In the genomic region with DNA sequence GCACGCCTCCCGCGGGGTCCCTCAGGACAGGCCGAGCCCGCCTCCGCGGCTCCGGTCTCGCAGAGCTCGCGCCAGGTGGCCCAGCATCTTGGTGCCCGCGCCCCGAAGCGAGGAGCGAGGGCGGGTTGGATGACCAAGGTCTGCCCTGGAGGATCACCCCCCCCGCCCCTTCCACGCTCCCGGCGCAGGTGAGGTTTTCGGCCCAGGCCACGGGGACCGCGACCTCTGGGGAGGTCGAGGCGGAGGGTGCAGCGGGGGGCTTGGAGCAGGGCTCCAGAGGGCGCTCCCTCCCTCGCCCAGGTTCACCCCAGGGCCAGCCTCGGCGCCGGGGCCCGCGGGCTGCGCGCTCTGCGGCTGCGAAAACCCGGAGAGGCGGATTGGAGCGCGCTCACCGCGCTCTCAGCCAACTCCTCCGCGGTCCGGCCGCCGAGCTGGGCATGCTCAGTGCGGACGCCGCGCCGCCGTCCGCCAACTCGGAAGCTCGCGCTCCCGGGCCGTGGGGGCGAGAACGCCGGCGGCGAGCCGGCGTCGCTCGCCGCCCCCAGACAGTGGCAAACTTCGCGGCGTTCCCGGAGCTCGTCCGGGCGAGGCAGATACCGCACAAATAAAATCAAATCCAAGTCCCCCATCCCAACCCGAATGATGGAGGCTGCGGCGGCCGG, we compare ENCODE assay signal across 8 cellular contexts. TPM values are rescaled to one million over a fixed set of nuclear protein-coding genes. Genes with fewer than 3 reads are reported as not detected.
DNase-seq lines count a peak whose midpoint lies in the region; ATAC-seq, FAIRE-seq and TF ChIP-seq lines count a peak whose summit lies in the region.

A gene with protein sequence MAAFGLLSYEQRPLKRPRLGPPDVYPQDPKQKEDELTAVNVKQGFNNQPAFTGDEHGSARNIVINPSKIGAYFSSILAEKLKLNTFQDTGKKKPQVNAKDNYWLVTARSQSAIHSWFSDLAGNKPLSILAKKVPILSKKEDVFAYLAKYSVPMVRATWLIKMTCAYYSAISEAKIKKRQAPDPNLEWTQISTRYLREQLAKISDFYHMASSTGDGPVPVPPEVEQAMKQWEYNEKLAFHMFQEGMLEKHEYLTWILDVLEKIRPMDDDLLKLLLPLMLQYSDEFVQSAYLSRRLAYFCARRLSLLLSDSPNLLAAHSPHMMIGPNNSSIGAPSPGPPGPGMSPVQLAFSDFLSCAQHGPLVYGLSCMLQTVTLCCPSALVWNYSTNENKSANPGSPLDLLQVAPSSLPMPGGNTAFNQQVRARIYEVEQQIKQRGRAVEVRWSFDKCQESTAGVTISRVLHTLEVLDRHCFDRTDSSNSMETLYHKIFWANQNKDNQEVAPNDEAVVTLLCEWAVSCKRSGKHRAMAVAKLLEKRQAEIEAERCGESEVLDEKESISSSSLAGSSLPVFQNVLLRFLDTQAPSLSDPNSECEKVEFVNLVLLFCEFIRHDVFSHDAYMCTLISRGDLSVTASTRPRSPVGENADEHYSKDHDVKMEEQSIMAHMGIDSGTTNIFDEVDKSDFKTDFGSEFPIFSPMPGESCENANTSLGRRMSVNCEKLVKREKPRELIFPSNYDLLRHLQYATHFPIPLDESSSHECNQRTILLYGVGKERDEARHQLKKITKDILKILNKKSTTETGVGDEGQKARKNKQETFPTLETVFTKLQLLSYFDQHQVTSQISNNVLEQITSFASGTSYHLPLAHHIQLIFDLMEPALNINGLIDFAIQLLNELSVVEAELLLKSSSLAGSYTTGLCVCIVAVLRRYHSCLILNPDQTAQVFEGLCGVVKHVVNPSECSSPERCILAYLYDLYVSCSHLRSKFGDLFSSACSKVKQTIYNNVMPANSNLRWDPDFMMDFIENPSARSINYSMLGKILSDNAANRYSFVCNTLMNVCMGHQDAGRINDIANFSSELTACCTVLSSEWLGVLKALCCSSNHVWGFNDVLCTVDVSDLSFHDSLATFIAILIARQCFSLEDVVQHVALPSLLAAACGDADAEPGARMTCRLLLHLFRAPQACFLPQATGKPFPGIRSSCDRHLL (N-terminal part only) (plus strand): TSS at position 438 of the 662 bp plus-strand sequence. CDS start 1,263 bp downstream, outside the sequence.

- FAIRE-seq in urothelium cell line (lab: Jason Lieb, UNC) = no peak

- peak; percentile 53 to 54 for TF ChIP-seq POLR2A in adrenal gland (IDR thresholded peaks at IDR 0.05)

- peak; percentile 72 for ATAC-seq in GM21528 (IDR thresholded peaks at IDR 0.05; ENCODE audit: low FRiP score, unreplicated experiment)

- H3K27ac Mint-ChIP-seq in IgD-negative memory B cell (peak within 1 kb of the TSS in 2 of 3 donors; percentile 72 to 87), osteocyte (ENCODE audit: unreplicated experiment) (no peak within 1 kb of the TSS)

- H3K4me1 Mint-ChIP-seq in IgD-negative memory B cell = peaks cover 3 to 8% (median 4%) of the 10 kb centered on the region in 3 donors
- peaks cover 6% of the 10 kb centered on the region for H3K4me1 Mint-ChIP-seq in osteocyte (ENCODE audit: unreplicated experiment)

- H3K9me3 Mint-ChIP-seq in IgD-negative memory B cell (no peaks in the 10 kb centered on the region), osteocyte (ENCODE audit: unreplicated experiment) (no peaks in the 10 kb centered on the region)

- no peaks in the 10 kb centered on the region for H3K36me3 ChIP-seq in adrenal gland (replicated peaks in 1 of 2)

- peaks cover 7 to 8% of the 10 kb centered on the region in 2 donors for H3K4me1 ChIP-seq in adrenal gland (replicated peaks in 1 of 2)

- H3K27me3 ChIP-seq in adrenal gland = peaks cover 3% of the 10 kb centered on the region

- H3K36me3 Mint-ChIP-seq in IgD-negative memory B cell (peaks cover 3% of the 10 kb centered on the region), osteocyte (ENCODE audit: unreplicated experiment) (no peaks in the 10 kb centered on the region)

- intact Hi-C loops in adrenal gland (cut with DNase I) = loop anchor here (10.0 kb wide), 1 partner anchor 59 kb away; no protein-coding TSS in a partner anchor
- intact Hi-C loops in cardiac septum (cut with DNase I) = loop anchor here (5.0 kb wide), 1 partner anchor 62 kb away; no protein-coding TSS in a partner anchor

- peak in 1 of 6 experiments; percentile 23 for TF ChIP-seq CTCF in adrenal gland (IDR thresholded peaks at IDR 0.05)
- TF ChIP-seq CTCF in osteocyte (IDR thresholded peaks at IDR 0.05) = no peak

- H3K4me3 ChIP-seq in adrenal gland = peak within 1 kb of the TSS; percentile 40 to 87 (median 65)

- DNase-seq in DMS153 (lab: John Stamatoyannopoulos, UW) (peak; percentile 63), RPMI7951 (ENCODE audit: low read depth) (peak; percentile 55), adrenal gland (peak; percentile 74 to 81 (median 77)), cardiac septum (ENCODE audit: low spot score) (peak; percentile 89), osteocyte (ENCODE audit: extremely low spot score, unreplicated experiment) (peak; percentile 89), urothelium cell line (ENCODE audit: low spot score) (peak; percentile 90)

- H3K4me3 Mint-ChIP-seq in IgD-negative memory B cell (peak within 1 kb of the TSS; percentile 87 to 98 (median 96)), osteocyte (ENCODE audit: unreplicated experiment) (peak within 1 kb of the TSS; percentile 84)

- H3K27ac ChIP-seq in adrenal gland = peak within 1 kb of the TSS in 3 of 5 donors; percentile 28 to 75 (median 68)

- peaks cover 24% of the 10 kb centered on the region for H3K27me3 Mint-ChIP-seq in IgD-negative memory B cell
- H3K27me3 Mint-ChIP-seq in osteocyte (ENCODE audit: unreplicated experiment) = peaks cover 45% of the 10 kb centered on the region

- no peaks in the 10 kb centered on the region for H3K9me3 ChIP-seq in adrenal gland (replicated peaks in 1 of 3)

- WGBS in adrenal gland, 4 donors = 0 to 1% (median 1%) methylated on average over 1 to 84 of the region's 84 CpGs; no CpG with 5 or more reads in 1 of the 4 donors

RNA-seq across cellular contexts. Expression of the gene that starts here (rescaled TPM):
- 0.05 TPM for polyA plus RNA-seq in IgD-negative memory B cell
- total RNA-seq in RPMI7951 (2014; rRNA removed; shearing (Covaris generic)) = 0.10 and 0.12 TPM in 2 replicates
- 10 to 100 TPM in 3 of 8 donors, 1 to 10 TPM in 5; 2.7 to 14.1 (median 7.8) TPM for total RNA-seq in adrenal gland
- 1 to 10 TPM in 2 of 3 donors, under 1 TPM in 1; 0.77 to 4.6 (median 1.6) TPM for polyA plus RNA-seq in adrenal gland
- 5.5 TPM for total RNA-seq in cardiac septum
- total RNA-seq in osteocyte = 1.4 TPM in 2 replicates

Comparison
In these comparisons a context has a peak if more than half of its experiments do, and no peak if none do; other contexts are left out.
1. Peak in every context shown above with its lines: DNase-seq, ATAC-seq, H3K4me3 ChIP-seq and H3K27ac ChIP-seq.
2. Peak in DNase-seq in RPMI7951; RNA of the gene not detected or under 1 TPM.